ENCODE assay signal across 9 cellular contexts in genomic region chr15:83091965-83092308, GRCh38. TPM values are rescaled to one million over a fixed set of nuclear protein-coding genes. Genes with fewer than 3 reads are reported as not detected.
DNase-seq lines count a peak whose midpoint lies in the region; ATAC-seq and TF ChIP-seq lines count a peak whose summit lies in the region.
"Not testable (repeated sequence)": the region's sequence is repeated elsewhere in the genome, so short reads cannot be mapped to it uniquely, and the experiment has no call there.
"Had no signal": no experiment of that assay in that cellular context is flagged by ENCODE, and none has a peak within 500 bp of the region (broad histone marks: within the 10 kb centered on the region; RNA-seq: fewer than 3 reads in every experiment).

No MANE protein-coding gene starts in this region.

- not testable (repeated sequence) for H4K20me1 ChIP-seq in OCI-LY7 (ENCODE audit: insufficient read depth, low read length); smooth muscle cell (ENCODE audit: low read depth)

- TF ChIP-seq POLR2A in upper lobe of left lung (IDR thresholded peaks at IDR 0.05), result not testable (repeated sequence)

- H3K27me3 ChIP-seq in smooth muscle cell (ENCODE audit: low read depth), result peaks cover 74% of the 10 kb centered on the region
- H3K27me3 ChIP-seq in upper lobe of left lung, result not testable (repeated sequence)

- H3K9me3 ChIP-seq in OCI-LY7 (ENCODE audit: low read length); smooth muscle cell (replicated peaks; ENCODE audit: low read depth); upper lobe of left lung: not testable (repeated sequence)

- H3K79me2 ChIP-seq in OCI-LY7 (ENCODE audit: insufficient read depth, low read depth, low read length); smooth muscle cell (ENCODE audit: low read depth): not testable (repeated sequence)

- WGBS in smooth muscle cell (ENCODE audit: low lambda C conversion rate), result 92% methylated on average over 3 of the region's 3 CpGs
- 84 to 95% methylated on average over 3 of the region's 3 CpGs for WGBS in upper lobe of left lung, 2 donors

- intact Hi-C loops in OCI-LY7 (cut with micrococcal nuclease; ENCODE audit: unreplicated experiment), result not testable (repeated sequence)
- intact Hi-C loops in dendritic cell treated with granulocyte-macrophage colony-stimulating factor and Interleukin-4, amounts not matched to agents 40 ng/mL and 50 ng/mL, for 4 days (cut with micrococcal nuclease), result loop anchor here (1.0 kb wide), 1 partner anchor 25 kb away; the partner anchor contains the start of gene BTBD1

- H3K27ac Mint-ChIP-seq in activated T-helper 17 cell treated with anti-CD3 and anti-CD28 coated beads, Interleukin-2, amount 50 U/mL, for 72 hours, result peak overlapping the region; percentile 49
- H3K27ac Mint-ChIP-seq in dendritic cell treated with granulocyte-macrophage colony-stimulating factor and Interleukin-4, amounts not matched to agents 40 ng/mL and 50 ng/mL, for 4 days, result peak overlapping the region; percentile 91
- peak overlapping the region; percentile 84 for H3K27ac Mint-ChIP-seq in memory B cell

- not testable (repeated sequence) for H3K4me1 ChIP-seq in OCI-LY7 (ENCODE audit: insufficient read depth, low read length, poor library complexity, severe bottlenecking); smooth muscle cell (ENCODE audit: low read depth)
- H3K4me1 ChIP-seq in upper lobe of left lung, result peaks cover 8 to 13% (median 10%) of the 10 kb centered on the region in 4 donors

- not testable (repeated sequence) for H3K9ac ChIP-seq in smooth muscle cell (ENCODE audit: low read depth)

- H3K36me3 Mint-ChIP-seq in activated T-helper 17 cell treated with anti-CD3 and anti-CD28 coated beads, Interleukin-2, amount 50 U/mL, for 72 hours (ENCODE audit: low read depth); dendritic cell treated with granulocyte-macrophage colony-stimulating factor and Interleukin-4, amounts not matched to agents 40 ng/mL and 50 ng/mL, for 4 days (ENCODE audit: low read depth); memory B cell: not testable (repeated sequence)

- not testable (repeated sequence) for H3K27me3 Mint-ChIP-seq in activated T-helper 17 cell treated with anti-CD3 and anti-CD28 coated beads, Interleukin-2, amount 50 U/mL, for 72 hours; dendritic cell treated with granulocyte-macrophage colony-stimulating factor and Interleukin-4, amounts not matched to agents 40 ng/mL and 50 ng/mL, for 4 days; memory B cell

- TF ChIP-seq EP300 in upper lobe of left lung (IDR thresholded peaks at IDR 0.05), result not testable (repeated sequence)

- not testable (repeated sequence) for H3K9me2 ChIP-seq in OCI-LY7 (ENCODE audit: insufficient read depth, low read length)

- H3F3A ChIP-seq in smooth muscle cell (ENCODE audit: low read depth), result not testable (repeated sequence)

- peak overlapping the region; percentile 75; the same call in 1 of the 2 replicates for H2AFZ ChIP-seq in OCI-LY7 (ENCODE audit: low read length)
- H2AFZ ChIP-seq in smooth muscle cell (ENCODE audit: low read depth), result not testable (repeated sequence)

- CTCF ChIA-PET in OCI-LY7 (lab: Charles Lee; ENCODE audit: unreplicated experiment), result not testable (repeated sequence)

- not testable (repeated sequence) for H3K4me1 Mint-ChIP-seq in activated T-helper 17 cell treated with anti-CD3 and anti-CD28 coated beads, Interleukin-2, amount 50 U/mL, for 72 hours; memory B cell
- peaks cover 39% of the 10 kb centered on the region for H3K4me1 Mint-ChIP-seq in dendritic cell treated with granulocyte-macrophage colony-stimulating factor and Interleukin-4, amounts not matched to agents 40 ng/mL and 50 ng/mL, for 4 days (ENCODE audit: low read depth)

- peak overlapping the region; percentile 19 for H3K4me3 Mint-ChIP-seq in activated T-helper 17 cell treated with anti-CD3 and anti-CD28 coated beads, Interleukin-2, amount 50 U/mL, for 72 hours
- H3K4me3 Mint-ChIP-seq in dendritic cell treated with granulocyte-macrophage colony-stimulating factor and Interleukin-4, amounts not matched to agents 40 ng/mL and 50 ng/mL, for 4 days, result peak overlapping the region; percentile 48
- H3K4me3 Mint-ChIP-seq in memory B cell, result not testable (repeated sequence)

- H3K36me3 ChIP-seq in OCI-LY7 (ENCODE audit: insufficient read depth, low read length); smooth muscle cell (ENCODE audit: low read depth); upper lobe of left lung: not testable (repeated sequence)

- BruUV-seq in OCI-LY7 (replicated peaks; lab: Mats Ljungman, UMichigan), result not testable (repeated sequence)

- not testable (repeated sequence) for H3K27ac ChIP-seq in OCI-LY7 (ENCODE audit: low read depth, low read length, poor library complexity, severe bottlenecking)
- H3K27ac ChIP-seq in smooth muscle cell (ENCODE audit: low read depth) (peak overlapping the region; percentile 15), upper lobe of left lung (peak overlapping the region; percentile 52 to 66 (median 57))

- DNase-seq in OCI-LY7 (ENCODE audit: low spot score); memory B cell (ENCODE audit: low spot score in 2 of 2); smooth muscle cell (lab: John Stamatoyannopoulos, UW; ENCODE audit: unreplicated experiment); upper lobe of left lung: not testable (repeated sequence)

- H3K4me2 ChIP-seq in OCI-LY7 (ENCODE audit: low read length) (peak overlapping the region; percentile 43), smooth muscle cell (peak overlapping the region; percentile 33)

- H3K4me3 ChIP-seq in OCI-LY7 (ENCODE audit: low read depth, low read length, poor library complexity, severe bottlenecking); smooth muscle cell; upper lobe of left lung: not testable (repeated sequence)

- H3K9me3 Mint-ChIP-seq in activated T-helper 17 cell treated with anti-CD3 and anti-CD28 coated beads, Interleukin-2, amount 50 U/mL, for 72 hours; dendritic cell treated with granulocyte-macrophage colony-stimulating factor and Interleukin-4, amounts not matched to agents 40 ng/mL and 50 ng/mL, for 4 days; memory B cell: not testable (repeated sequence)

- TF ChIP-seq CTCF in OCI-LY7 (conservative IDR thresholded peaks at IDR 0.05; ENCODE audit: low read length); smooth muscle cell (IDR thresholded peaks at IDR 0.05; ENCODE audit: borderline replicate concordance, insufficient read depth, poor library complexity, severe bottlenecking); upper lobe of left lung (IDR thresholded peaks at IDR 0.05): not testable (repeated sequence)

- POLR2A ChIA-PET in OCI-LY7 (lab: Charles Lee), result interaction anchor here (0.7 to 1.0 kb wide), 2 partner anchors 20 to 58 kb away, joined by 3 to 7 read pairs; no protein-coding TSS in a partner anchor

- ATAC-seq in GM19455 (IDR thresholded peaks at IDR 0.05; ENCODE audit: unreplicated experiment) (peak; percentile 35), HG02938 (IDR thresholded peaks at IDR 0.05; ENCODE audit: unreplicated experiment) (peak; percentile 32), memory B cell (ENCODE audit: low read depth) (peak; percentile 12)
- ATAC-seq in activated T-helper 17 cell treated with anti-CD3 and anti-CD28 coated beads, Interleukin-2, amount 50 U/mL, for 72 hours (replicated peaks); upper lobe of left lung (ENCODE audit: low FRiP score in 2 of 2): not testable (repeated sequence)

RNA-seq across cellular contexts. Expression of gene TM6SF1, which starts 15.5 kb away (rescaled TPM):
- 20.2 and 27.2 TPM in 2 replicates for total RNA-seq in OCI-LY7 (2014; rRNA removed; shearing (Covaris generic))
- 28.7 and 37.6 TPM in 2 replicates for total RNA-seq in OCI-LY7 (2022)
- under 1 TPM; 0.54 to 0.61 TPM for total RNA-seq in activated T-helper 17 cell treated with anti-CD3 and anti-CD28 coated beads, Interleukin-2, amount 50 U/mL, for 72 hours
- total RNA-seq in smooth muscle cell, result 1.5 TPM in 1 of 2 replicates, not detected in the other
- polyA plus RNA-seq in smooth muscle cell, result 0.14 TPM in 1 of 2 replicates, not detected in the other
- total RNA-seq in upper lobe of left lung, result 10 to 100 TPM in 5 of 6 donors, 1 to 10 TPM in 1; 7.5 to 27.1 (median 21.4) TPM
- total RNA-seq: RPMI7951 had no signal

RNA-seq across cellular contexts. Expression of gene BTBD1, which starts 24.9 kb away (rescaled TPM):
- total RNA-seq in OCI-LY7 (2014; rRNA removed; shearing (Covaris generic)), result 95.4 and 99.5 TPM in 2 replicates
- total RNA-seq in OCI-LY7 (2022), result 90.2 and 92.6 TPM in 2 replicates
- total RNA-seq in activated T-helper 17 cell treated with anti-CD3 and anti-CD28 coated beads, Interleukin-2, amount 50 U/mL, for 72 hours, result 10 to 100 TPM; 46.1 to 63.8 TPM
- 75.2 and 84.2 TPM in 2 replicates for total RNA-seq in smooth muscle cell
- 39.3 and 43.2 TPM in 2 replicates for polyA plus RNA-seq in smooth muscle cell
- total RNA-seq in upper lobe of left lung, result 10 to 100 TPM; 39.4 to 84.2 (median 57.4) TPM
